29 cellular contexts compared by ENCODE assay signal in the genomic region with DNA sequence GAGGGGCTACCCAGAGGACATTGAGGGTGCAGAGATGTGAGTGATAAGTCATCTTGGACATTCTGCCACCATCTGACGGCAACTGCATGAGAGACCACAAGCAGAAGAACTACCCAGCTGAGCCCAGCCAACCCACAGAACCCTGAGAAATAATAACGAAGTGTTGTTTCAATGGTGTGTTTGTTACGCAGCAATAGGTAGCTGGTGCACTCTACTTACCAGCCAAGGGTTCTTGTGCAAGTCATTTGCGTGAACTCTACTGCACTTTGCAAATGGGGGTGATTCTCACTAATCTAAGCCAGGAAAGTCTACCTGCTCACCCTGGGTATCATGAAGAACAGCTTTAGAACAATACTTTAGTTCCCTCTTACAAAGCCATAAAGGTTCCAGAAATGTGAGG.
"Had no signal": no experiment of that assay in that cellular context is flagged by ENCODE, and none has a peak within 500 bp of the region (broad histone marks: within the 10 kb centered on the region; RNA-seq: fewer than 3 reads in every experiment).

No MANE protein-coding gene starts in this region.

- FAIRE-seq: colon had no signal

- ATAC-seq: activated CD4-positive, CD25-positive, alpha-beta regulatory T cell treated with anti-CD3 and anti-CD28 coated beads, Interleukin-2, amount 50 U/mL, for 24 hours; activated CD8-positive, alpha-beta T cell treated with anti-CD3 and anti-CD28 coated beads for 36 hours; activated T-cell treated with anti-CD3 and anti-CD28 coated beads, Interleukin-2, amount 50 U/mL, for 4 hours; activated T-helper 17 cell treated with anti-CD3 and anti-CD28 coated beads, Interleukin-2, amount 50 U/mL, for 72 hours; body of pancreas; effector memory CD8-positive, alpha-beta T cell; foreskin keratinocyte; gastrocnemius medialis; T-cell had no signal

- H3K27me3 ChIP-seq: body of pancreas, esophagus muscularis mucosa, foreskin keratinocyte, gastrocnemius medialis had no signal

- H3K4me1 ChIP-seq: body of pancreas, foreskin keratinocyte, gastrocnemius medialis had no signal

- DNase-seq: activated B cell treated with CpG ODN at 0.5 μM for 24 hours; activated CD4-positive, alpha-beta T cell treated with anti-CD3 and anti-CD28 coated beads for 48 hours; activated CD4-positive, alpha-beta T cell treated with anti-CD3 and anti-CD28 coated beads, Interleukin-2, amount 50 U/mL, for 1 hour; activated CD4-positive, alpha-beta T cell treated with anti-CD3 and anti-CD28 coated beads, Interleukin-2, amount 50 U/mL, for 48 hours; activated CD8-positive, alpha-beta memory T cell treated with anti-CD3 and anti-CD28 coated beads for 24 hours; activated CD8-positive, alpha-beta T cell treated with anti-CD3 and anti-CD28 coated beads for 36 hours; activated effector memory CD4-positive, alpha-beta T cell treated with Interleukin-2 at 50 U/mL for 16 hours; activated gamma-delta T cell treated with Interleukin-2 at 50 U/mL for 16 hours; activated naive CD4-positive, alpha-beta T cell treated with anti-CD3 and anti-CD28 coated beads, Interleukin-2, amount 50 U/mL, for 16 hours; activated naive CD4-positive, alpha-beta T cell treated with Interleukin-2 at 50 U/mL for 16 hours; activated T-cell treated with anti-CD3 and anti-CD28 coated beads, Interleukin-2, amount 50 U/mL, for 4 hours; amygdala; body of pancreas; caudate nucleus; cortex of kidney; dermis blood vessel endothelial cell; effector CD4-positive, alpha-beta T cell; effector memory CD8-positive, alpha-beta T cell; erythroblast; foreskin keratinocyte; gastrocnemius medialis; SW 1271; T-cell; T1000; WERI-Rb-1 had no signal

- H3K9me3 ChIP-seq: gastrocnemius medialis had no signal

- H3K36me3 ChIP-seq: esophagus muscularis mucosa, gastrocnemius medialis, WERI-Rb-1 had no signal

- H3K4me3 ChIP-seq: body of pancreas, esophagus muscularis mucosa, gastrocnemius medialis had no signal

- H3K27ac ChIP-seq: body of pancreas, esophagus muscularis mucosa, foreskin keratinocyte, gastrocnemius medialis, WERI-Rb-1 had no signal
